1 cellular context compared by ENCODE assay signal in the genomic region with DNA sequence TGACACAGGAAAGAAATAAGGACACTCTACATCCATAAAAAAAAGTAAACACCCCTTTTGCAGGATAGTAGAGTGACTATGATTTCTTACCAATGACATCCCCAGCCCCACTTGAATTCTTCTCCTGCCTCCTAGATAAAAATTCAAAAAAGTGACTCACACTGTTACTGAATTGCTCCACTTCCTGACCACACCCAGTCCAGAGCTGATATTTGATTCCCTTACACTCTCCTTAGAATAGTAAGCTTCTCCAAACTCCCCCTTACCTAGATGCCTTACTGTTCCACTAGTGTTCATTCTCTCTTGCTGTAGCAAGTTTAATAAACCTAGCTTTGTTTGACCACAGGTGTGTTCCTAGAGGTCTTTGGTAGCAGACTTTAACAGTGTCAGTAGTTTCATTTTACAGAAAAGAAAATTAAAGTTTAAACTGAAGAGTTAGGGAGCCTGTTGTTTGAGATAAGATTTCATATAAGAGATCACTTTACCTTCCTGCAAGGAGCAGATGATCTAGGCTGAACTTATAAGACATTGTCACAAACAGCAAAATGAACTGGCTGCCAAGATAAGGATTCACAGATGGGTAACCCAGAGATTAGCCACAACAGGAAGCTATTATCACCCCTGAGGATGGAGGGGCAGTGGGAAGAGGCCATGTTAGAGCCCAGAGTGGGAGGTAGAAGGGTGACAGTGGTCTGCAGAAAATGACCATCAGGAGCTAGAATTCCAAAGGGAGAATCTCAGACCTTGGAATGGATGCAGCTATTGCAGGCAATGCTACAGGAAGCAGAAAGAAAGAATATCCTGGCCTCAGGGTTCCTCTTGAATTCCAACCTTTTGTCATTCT.
A peak's percentile ranks its signal among the peaks of the same experiment; 100 is the strongest.
TF ChIP-seq lines count a peak whose summit lies in the region.

No MANE protein-coding gene starts in this region.

TF ChIP-seq in K562, 482 proteins besides CTCF, POLR2A, EP300 and RAD21 (continued from another document and continues in another):
- TF ChIP-seq ZNF398 (CRISPR knock-in tag; IDR thresholded peaks at IDR 0.05) (no peak), HSF4 (CRISPR knock-in tag; IDR thresholded peaks at IDR 0.05; ENCODE audit: borderline replicate concordance) (no peak), ZNF696 (CRISPR knock-in tag; conservative IDR thresholded peaks at IDR 0.05) (no peak), TAF15 (IDR thresholded peaks at IDR 0.05; ENCODE audit: low read depth, low read length) (no peak), PURB (CRISPR knock-in tag; IDR thresholded peaks at IDR 0.05; ENCODE audit: low read depth) (no peak), CREB1 (IDR thresholded peaks at IDR 0.05) (peak; percentile 56; the same call in 1 of the 2 replicates), CREB1 (CRISPR knock-in tag; IDR thresholded peaks at IDR 0.05) (no peak), FOXJ2 (tag; IDR thresholded peaks at IDR 0.05) (peak; percentile 39; the same call in 1 of the 2 replicates), ZNF551 (CRISPR knock-in tag; IDR thresholded peaks at IDR 0.05) (no peak), TAF7 (tag; IDR thresholded peaks at IDR 0.05) (no peak), SMARCB1 (IDR thresholded peaks at IDR 0.05; ENCODE audit: insufficient read length, low read depth) (no peak), GATA2 (CRISPR knock-in tag; IDR thresholded peaks at IDR 0.05) (peak; percentile 87), SRSF1 (IDR thresholded peaks at IDR 0.05; ENCODE audit: low read depth, low read length) (no peak), BRD9 (IDR thresholded peaks at IDR 0.05; ENCODE audit: low read depth, partially characterized antibody) (peak; percentile 36), CAMTA2 (CRISPR knock-in tag; conservative IDR thresholded peaks at IDR 0.05) (no peak), WHSC1 (IDR thresholded peaks at IDR 0.05; ENCODE audit: low read length) (no peak), MBD2 (IDR thresholded peaks at IDR 0.05; ENCODE audit: borderline replicate concordance, low read depth) (peak; percentile 89), ZNF668 (CRISPR knock-in tag; IDR thresholded peaks at IDR 0.05) (peak; percentile 24; the same call in 1 of the 2 replicates), ZNF695 (CRISPR knock-in tag; IDR thresholded peaks at IDR 0.05) (no peak), ELF4 (CRISPR knock-in tag; IDR thresholded peaks at IDR 0.05) (0 out of 2 replicates have a peak, but pooled peaks have one; percentile 71), ZBED1 (IDR thresholded peaks at IDR 0.05) (0 out of 2 replicates have a peak, but pooled peaks have one; percentile 51), SMARCA4 (IDR thresholded peaks at IDR 0.05) (peak; percentile 97), ZNF77 (CRISPR knock-in tag; IDR thresholded peaks at IDR 0.05) (no peak), TEAD2 (tag; IDR thresholded peaks at IDR 0.05) (no peak), E2F8 (IDR thresholded peaks at IDR 0.05; ENCODE audit: low read depth, partially characterized antibody) (peak; percentile 20), HCFC1 (IDR thresholded peaks at IDR 0.05; ENCODE audit: low read depth, low read length) (no peak), STAT5A (IDR thresholded peaks at IDR 0.05; ENCODE audit: borderline replicate concordance, low read length) (peak; percentile 85), ZNF23 (CRISPR knock-in tag; IDR thresholded peaks at IDR 0.05) (no peak), U2AF2 (optimal IDR thresholded peaks at IDR 0.05; ENCODE audit: low read depth, low read length) (no peak), ZBTB2 (IDR thresholded peaks at IDR 0.05) (peak; percentile 89; the same call in 1 of the 2 replicates), HDAC8 (tag; IDR thresholded peaks at IDR 0.05) (no peak), RFX1 (IDR thresholded peaks at IDR 0.05) (no peak), IRF9 (tag; IDR thresholded peaks at IDR 0.05) (no peak), CREBBP (IDR thresholded peaks at IDR 0.05; ENCODE audit: low read depth, low read length) (no peak), SMAD4 (CRISPR knock-in tag; conservative IDR thresholded peaks at IDR 0.05) (peak; percentile 92), EP400 (IDR thresholded peaks at IDR 0.05) (peak; percentile 68), GABPB1 (CRISPR knock-in tag; IDR thresholded peaks at IDR 0.05) (no peak), LCOR (CRISPR knock-in tag; IDR thresholded peaks at IDR 0.05) (peak; percentile 37; the same call in 1 of the 2 replicates), CXXC5 (CRISPR knock-in tag; IDR thresholded peaks at IDR 0.05) (peak; percentile 27; the same call in 1 of the 2 replicates)
- TF ChIP-seq, protein P1, sequence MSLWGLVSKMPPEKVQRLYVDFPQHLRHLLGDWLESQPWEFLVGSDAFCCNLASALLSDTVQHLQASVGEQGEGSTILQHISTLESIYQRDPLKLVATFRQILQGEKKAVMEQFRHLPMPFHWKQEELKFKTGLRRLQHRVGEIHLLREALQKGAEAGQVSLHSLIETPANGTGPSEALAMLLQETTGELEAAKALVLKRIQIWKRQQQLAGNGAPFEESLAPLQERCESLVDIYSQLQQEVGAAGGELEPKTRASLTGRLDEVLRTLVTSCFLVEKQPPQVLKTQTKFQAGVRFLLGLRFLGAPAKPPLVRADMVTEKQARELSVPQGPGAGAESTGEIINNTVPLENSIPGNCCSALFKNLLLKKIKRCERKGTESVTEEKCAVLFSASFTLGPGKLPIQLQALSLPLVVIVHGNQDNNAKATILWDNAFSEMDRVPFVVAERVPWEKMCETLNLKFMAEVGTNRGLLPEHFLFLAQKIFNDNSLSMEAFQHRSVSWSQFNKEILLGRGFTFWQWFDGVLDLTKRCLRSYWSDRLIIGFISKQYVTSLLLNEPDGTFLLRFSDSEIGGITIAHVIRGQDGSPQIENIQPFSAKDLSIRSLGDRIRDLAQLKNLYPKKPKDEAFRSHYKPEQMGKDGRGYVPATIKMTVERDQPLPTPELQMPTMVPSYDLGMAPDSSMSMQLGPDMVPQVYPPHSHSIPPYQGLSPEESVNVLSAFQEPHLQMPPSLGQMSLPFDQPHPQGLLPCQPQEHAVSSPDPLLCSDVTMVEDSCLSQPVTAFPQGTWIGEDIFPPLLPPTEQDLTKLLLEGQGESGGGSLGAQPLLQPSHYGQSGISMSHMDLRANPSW (CRISPR knock-in tag; IDR thresholded peaks at IDR 0.05) = no peak
- TF ChIP-seq, protein P2, sequence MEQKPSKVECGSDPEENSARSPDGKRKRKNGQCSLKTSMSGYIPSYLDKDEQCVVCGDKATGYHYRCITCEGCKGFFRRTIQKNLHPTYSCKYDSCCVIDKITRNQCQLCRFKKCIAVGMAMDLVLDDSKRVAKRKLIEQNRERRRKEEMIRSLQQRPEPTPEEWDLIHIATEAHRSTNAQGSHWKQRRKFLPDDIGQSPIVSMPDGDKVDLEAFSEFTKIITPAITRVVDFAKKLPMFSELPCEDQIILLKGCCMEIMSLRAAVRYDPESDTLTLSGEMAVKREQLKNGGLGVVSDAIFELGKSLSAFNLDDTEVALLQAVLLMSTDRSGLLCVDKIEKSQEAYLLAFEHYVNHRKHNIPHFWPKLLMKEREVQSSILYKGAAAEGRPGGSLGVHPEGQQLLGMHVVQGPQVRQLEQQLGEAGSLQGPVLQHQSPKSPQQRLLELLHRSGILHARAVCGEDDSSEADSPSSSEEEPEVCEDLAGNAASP (IDR thresholded peaks at IDR 0.05) = no peak
- TF ChIP-seq, protein P3, sequence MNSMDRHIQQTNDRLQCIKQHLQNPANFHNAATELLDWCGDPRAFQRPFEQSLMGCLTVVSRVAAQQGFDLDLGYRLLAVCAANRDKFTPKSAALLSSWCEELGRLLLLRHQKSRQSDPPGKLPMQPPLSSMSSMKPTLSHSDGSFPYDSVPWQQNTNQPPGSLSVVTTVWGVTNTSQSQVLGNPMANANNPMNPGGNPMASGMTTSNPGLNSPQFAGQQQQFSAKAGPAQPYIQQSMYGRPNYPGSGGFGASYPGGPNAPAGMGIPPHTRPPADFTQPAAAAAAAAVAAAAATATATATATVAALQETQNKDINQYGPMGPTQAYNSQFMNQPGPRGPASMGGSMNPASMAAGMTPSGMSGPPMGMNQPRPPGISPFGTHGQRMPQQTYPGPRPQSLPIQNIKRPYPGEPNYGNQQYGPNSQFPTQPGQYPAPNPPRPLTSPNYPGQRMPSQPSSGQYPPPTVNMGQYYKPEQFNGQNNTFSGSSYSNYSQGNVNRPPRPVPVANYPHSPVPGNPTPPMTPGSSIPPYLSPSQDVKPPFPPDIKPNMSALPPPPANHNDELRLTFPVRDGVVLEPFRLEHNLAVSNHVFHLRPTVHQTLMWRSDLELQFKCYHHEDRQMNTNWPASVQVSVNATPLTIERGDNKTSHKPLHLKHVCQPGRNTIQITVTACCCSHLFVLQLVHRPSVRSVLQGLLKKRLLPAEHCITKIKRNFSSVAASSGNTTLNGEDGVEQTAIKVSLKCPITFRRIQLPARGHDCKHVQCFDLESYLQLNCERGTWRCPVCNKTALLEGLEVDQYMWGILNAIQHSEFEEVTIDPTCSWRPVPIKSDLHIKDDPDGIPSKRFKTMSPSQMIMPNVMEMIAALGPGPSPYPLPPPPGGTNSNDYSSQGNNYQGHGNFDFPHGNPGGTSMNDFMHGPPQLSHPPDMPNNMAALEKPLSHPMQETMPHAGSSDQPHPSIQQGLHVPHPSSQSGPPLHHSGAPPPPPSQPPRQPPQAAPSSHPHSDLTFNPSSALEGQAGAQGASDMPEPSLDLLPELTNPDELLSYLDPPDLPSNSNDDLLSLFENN (IDR thresholded peaks at IDR 0.05; ENCODE audit: low read depth in 2 of 2, low read length in 2 of 2) = peak in 1 of 2 experiments; percentile 89; a peak in 2 of 4 replicates
- TF ChIP-seq, protein P4, sequence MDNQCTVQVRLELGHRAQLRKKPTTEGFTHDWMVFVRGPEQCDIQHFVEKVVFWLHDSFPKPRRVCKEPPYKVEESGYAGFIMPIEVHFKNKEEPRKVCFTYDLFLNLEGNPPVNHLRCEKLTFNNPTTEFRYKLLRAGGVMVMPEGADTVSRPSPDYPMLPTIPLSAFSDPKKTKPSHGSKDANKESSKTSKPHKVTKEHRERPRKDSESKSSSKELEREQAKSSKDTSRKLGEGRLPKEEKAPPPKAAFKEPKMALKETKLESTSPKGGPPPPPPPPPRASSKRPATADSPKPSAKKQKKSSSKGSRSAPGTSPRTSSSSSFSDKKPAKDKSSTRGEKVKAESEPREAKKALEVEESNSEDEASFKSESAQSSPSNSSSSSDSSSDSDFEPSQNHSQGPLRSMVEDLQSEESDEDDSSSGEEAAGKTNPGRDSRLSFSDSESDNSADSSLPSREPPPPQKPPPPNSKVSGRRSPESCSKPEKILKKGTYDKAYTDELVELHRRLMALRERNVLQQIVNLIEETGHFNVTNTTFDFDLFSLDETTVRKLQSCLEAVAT (IDR thresholded peaks at IDR 0.05) = 0 out of 4 replicates have a peak, but pooled peaks of 1 of the 2 experiments have one; percentile 22
